16 cellular contexts compared by ENCODE assay signal in the genomic region with DNA sequence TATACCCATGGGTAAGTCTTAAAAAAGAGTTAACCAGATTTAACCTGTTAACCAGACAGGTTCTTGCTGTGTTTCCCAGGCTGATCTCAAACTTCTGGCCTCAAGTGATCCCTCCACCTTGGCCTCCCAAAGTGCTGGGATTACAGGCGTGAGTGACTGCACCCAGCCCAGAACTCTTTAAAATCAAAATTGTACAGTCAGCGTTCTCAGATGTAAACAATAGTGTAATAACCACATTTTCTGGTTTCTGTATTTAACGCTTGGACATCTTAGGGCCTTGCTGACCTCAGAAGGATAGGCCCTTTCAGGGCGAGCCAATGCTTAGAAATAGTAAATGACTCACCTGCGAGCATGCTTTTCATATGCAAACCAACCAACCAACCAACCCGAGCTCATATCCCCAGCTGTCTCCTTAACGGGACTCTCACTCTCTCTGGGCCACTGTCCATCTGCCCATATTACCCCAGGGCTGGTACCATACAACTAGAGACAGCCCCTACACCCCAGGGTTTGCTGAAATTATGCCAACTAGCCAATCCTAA.
"Had no signal": no experiment of that assay in that cellular context is flagged by ENCODE, and none has a peak within 500 bp of the region (broad histone marks: within the 10 kb centered on the region; RNA-seq: fewer than 3 reads in every experiment).

No MANE protein-coding gene starts in this region.

- H3K4me1 Mint-ChIP-seq: activated CD4-positive, alpha-beta T cell treated with anti-CD3 and anti-CD28 coated beads for 36 hours; memory B cell; naive B cell; neural crest cell had no signal

- H3K27me3 ChIP-seq: adrenal gland, right atrium auricular region, tibial nerve had no signal

- H3K36me3 ChIP-seq: adrenal gland, right atrium auricular region, tibial nerve had no signal

- H3K4me1 ChIP-seq: adrenal gland, right atrium auricular region, tibial nerve had no signal

- H3K4me3 Mint-ChIP-seq: activated CD4-positive, alpha-beta T cell treated with anti-CD3 and anti-CD28 coated beads for 36 hours; activated T-helper 1 cell treated with anti-CD3 and anti-CD28 coated beads, Interleukin-12 subunit alpha, Interleukin-12 subunit beta, Interleukin-2, Interleukin-4 antibody, amounts not matched to agents 30 ng/mL and 10 ng/mL and 1 ng/mL, durations not matched to agents 14 hours and 24 hours and 36 hours; memory B cell; naive B cell; neural crest cell; stimulated activated naive CD8-positive, alpha-beta T cell treated with anti-CD3 and anti-CD28 coated beads, Interleukin-15, Interleukin-2, amounts not matched to agents 100 ng/mL and 50 ng/mL, for 24 hours had no signal

- H3K27ac ChIP-seq: adrenal gland, epithelial cell of prostate, right atrium auricular region, tibial nerve had no signal

- H3K36me3 Mint-ChIP-seq: activated naive CD4-positive, alpha-beta T cell treated with anti-CD3 and anti-CD28 coated beads, Interleukin-2, amount 50 U/mL, for 72 hours had no signal

- H3K9me3 ChIP-seq: adrenal gland, mucosa of descending colon, right atrium auricular region, tibial nerve had no signal

- H3K27ac Mint-ChIP-seq: activated CD4-positive, alpha-beta T cell treated with anti-CD3 and anti-CD28 coated beads for 36 hours; activated naive CD4-positive, alpha-beta T cell treated with anti-CD3 and anti-CD28 coated beads, Interleukin-2, amount 50 U/mL, for 72 hours; activated T-helper 1 cell treated with anti-CD3 and anti-CD28 coated beads, Interleukin-12 subunit alpha, Interleukin-12 subunit beta, Interleukin-2, Interleukin-4 antibody, amounts not matched to agents 30 ng/mL and 10 ng/mL and 1 ng/mL, durations not matched to agents 14 hours and 24 hours and 36 hours; memory B cell; naive B cell; stimulated activated naive CD8-positive, alpha-beta T cell treated with anti-CD3 and anti-CD28 coated beads, Interleukin-15, Interleukin-2, amounts not matched to agents 100 ng/mL and 50 ng/mL, for 24 hours had no signal

- ATAC-seq: activated CD4-positive, alpha-beta T cell treated with anti-CD3 and anti-CD28 coated beads for 36 hours; activated naive CD4-positive, alpha-beta T cell treated with anti-CD3 and anti-CD28 coated beads, Interleukin-2, amount 50 U/mL, for 72 hours; mucosa of descending colon had no signal

- DNase-seq: activated CD4-positive, alpha-beta T cell treated with anti-CD3 and anti-CD28 coated beads for 36 hours; activated CD4-positive, alpha-beta T cell treated with anti-CD3 and anti-CD28 coated beads, Interleukin-2, amount 50 U/mL, for 48 hours; activated gamma-delta T cell treated with Interleukin-2 at 50 U/mL for 16 hours; activated T-cell treated with anti-CD3 and anti-CD28 coated beads for 4 hours; adrenal gland; head of caudate nucleus; mucosa of descending colon; naive B cell had no signal

- H3K4me3 ChIP-seq: adrenal gland, mucosa of descending colon, right atrium auricular region, tibial nerve had no signal

- H3K9me3 Mint-ChIP-seq: activated naive CD4-positive, alpha-beta T cell treated with anti-CD3 and anti-CD28 coated beads, Interleukin-2, amount 50 U/mL, for 72 hours; activated T-helper 1 cell treated with anti-CD3 and anti-CD28 coated beads, Interleukin-12 subunit alpha, Interleukin-12 subunit beta, Interleukin-2, Interleukin-4 antibody, amounts not matched to agents 30 ng/mL and 10 ng/mL and 1 ng/mL, durations not matched to agents 14 hours and 24 hours and 36 hours; neural crest cell; stimulated activated naive CD8-positive, alpha-beta T cell treated with anti-CD3 and anti-CD28 coated beads, Interleukin-15, Interleukin-2, amounts not matched to agents 100 ng/mL and 50 ng/mL, for 24 hours had no signal
